In the genomic region with DNA sequence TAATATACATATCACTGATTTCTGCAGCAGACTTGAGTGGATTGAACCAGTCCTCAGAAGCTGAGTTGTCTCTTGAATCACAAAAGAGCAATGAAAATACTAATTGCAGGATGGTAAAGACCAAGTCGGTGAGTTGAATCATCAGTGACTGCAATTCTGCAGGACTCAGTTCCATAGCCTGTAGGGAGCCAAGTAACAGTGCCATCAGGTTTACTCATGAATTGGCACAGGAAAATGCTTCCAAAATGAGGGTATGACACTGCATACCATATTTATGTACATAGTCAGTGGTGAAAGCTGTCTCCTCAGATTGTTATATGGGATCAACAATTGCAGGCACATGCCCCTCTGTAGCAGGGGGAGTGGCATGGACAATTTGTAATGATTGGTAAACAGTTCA, we compare ENCODE assay signal across 23 cellular contexts.
DNase-seq lines count a peak whose midpoint lies in the region; FAIRE-seq and TF ChIP-seq lines count a peak whose summit lies in the region.
"Had no signal": no experiment of that assay in that cellular context is flagged by ENCODE, and none has a peak within 500 bp of the region (broad histone marks: within the 10 kb centered on the region; RNA-seq: fewer than 3 reads in every experiment).

No MANE protein-coding gene starts in this region.

- CTCF ChIA-PET in CD4-positive, alpha-beta memory T cell (lab: Charles Lee; ENCODE audit: partially characterized antibody) = no interaction called here

- TF ChIP-seq POLR2A in erythroblast (IDR thresholded peaks at IDR 0.05; ENCODE audit: low read length) = no peak

- no peaks in the 10 kb centered on the region for H3K27me3 ChIP-seq in keratinocyte (ENCODE audit: control insufficient read depth, extremely low read depth, insufficient read depth, low read length)
- no peaks in the 10 kb centered on the region for H3K27me3 ChIP-seq in CD4-positive, alpha-beta memory T cell (ENCODE audit: insufficient read depth, low read length)
- H3K27me3 ChIP-seq: BE2C, neutrophil had no signal

- POLR2A ChIA-PET in CD4-positive, alpha-beta memory T cell (lab: Charles Lee; ENCODE audit: partially characterized antibody) = no interaction called here

- dilution Hi-C loops in keratinocyte (cut with MboI; ENCODE audit: extremely low pct_ligation_motif_present, low sequenced_read_pairs) = loop anchor here (25.0 kb wide), 1 partner anchor 112 kb away; no protein-coding TSS in a partner anchor

- peak; percentile 98 for FAIRE-seq in keratinocyte (lab: Jason Lieb, UNC)
- FAIRE-seq: endometrium, G401.6, islet of Langerhans had no signal

- H3K4me2 ChIP-seq in keratinocyte (ENCODE audit: control insufficient read depth, extremely low read depth, insufficient read depth, low read depth, low read length) = peak overlapping the region; percentile 11

- H3K27ac ChIP-seq in keratinocyte (ENCODE audit: control insufficient read depth, insufficient read depth, low read length) = no peak overlapping the region
- H3K27ac ChIP-seq in CD4-positive, alpha-beta memory T cell (ENCODE audit: low read depth, low read length) = no peak overlapping the region
- H3K27ac ChIP-seq: neutrophil had no signal

- H3K4me3 ChIP-seq in keratinocyte (ENCODE audit: control insufficient read depth in 2 of 3, extremely low read depth in 1 of 3, insufficient read depth in 2 of 3, low read depth in 1 of 3, low read length in 3 of 3) = no peak overlapping the region
- H3K4me3 ChIP-seq in CD4-positive, alpha-beta memory T cell (ENCODE audit: low read length in 2 of 2) = no peak overlapping the region

- H4K20me1 ChIP-seq in keratinocyte (ENCODE audit: control insufficient read depth, extremely low read depth, insufficient read depth, low read length) = no peaks in the 10 kb centered on the region

- no peaks in the 10 kb centered on the region for H3K79me2 ChIP-seq in keratinocyte (ENCODE audit: control insufficient read depth, insufficient read depth, low read length)

- peaks cover 23% of the 10 kb centered on the region for H3K4me1 ChIP-seq in keratinocyte (ENCODE audit: control insufficient read depth, extremely low read depth, insufficient read depth, low read length)
- H3K4me1 ChIP-seq in CD4-positive, alpha-beta memory T cell (ENCODE audit: insufficient read depth, low read length) = no peaks in the 10 kb centered on the region
- H3K4me1 ChIP-seq: BE2C had no signal

- no peaks in the 10 kb centered on the region for H3K4me1 Mint-ChIP-seq in CD4-positive, alpha-beta memory T cell
- H3K4me1 Mint-ChIP-seq: activated CD4-positive, alpha-beta T cell treated with anti-CD3 and anti-CD28 coated beads, Interleukin-2, amount 10 ng/mL, durations not matched to agents 24 days and 14 days had no signal

- peaks cover 0 to 2% (median 0%) of the 10 kb centered on the region in 8 donors for H3K9me3 Mint-ChIP-seq in CD4-positive, alpha-beta memory T cell
- H3K9me3 Mint-ChIP-seq: activated CD4-positive, alpha-beta T cell treated with anti-CD3 and anti-CD28 coated beads, Interleukin-2, amount 10 ng/mL, durations not matched to agents 24 days and 14 days had no signal

- H3K36me3 ChIP-seq in keratinocyte (ENCODE audit: control insufficient read depth in 2 of 2, extremely low read depth in 1 of 2, insufficient read depth in 2 of 2, low read length in 2 of 2) = no peaks in the 10 kb centered on the region
- no peaks in the 10 kb centered on the region for H3K36me3 ChIP-seq in CD4-positive, alpha-beta memory T cell (ENCODE audit: insufficient read depth, low read length)
- H3K36me3 ChIP-seq: BE2C, neutrophil had no signal

- H3K9ac ChIP-seq in keratinocyte (ENCODE audit: control insufficient read depth, extremely low read depth, insufficient read depth, low read length) = no peak overlapping the region

- intact Hi-C loops in CD4-positive, alpha-beta memory T cell (cut with micrococcal nuclease) = no loop called here

- no peak for TF ChIP-seq CTCF in keratinocyte (optimal IDR thresholded peaks at IDR 0.05 in 1 of 3, IDR thresholded peaks at IDR 0.05 in 1 of 3, conservative IDR thresholded peaks at IDR 0.05 in 1 of 3; ENCODE audit: extremely low read depth in 1 of 3, insufficient read depth in 2 of 3, low read length in 3 of 3)

- H3K27me3 Mint-ChIP-seq in CD4-positive, alpha-beta memory T cell = peaks cover 9 to 12% of the 10 kb centered on the region in 2 donors

- DNase-seq in EL = peak; percentile 41
- DNase-seq in HT1080 (ENCODE audit: low read depth) = peak; percentile 17
- DNase-seq in RPMI7951 (ENCODE audit: low read depth) = peak; percentile 1
- no peak for DNase-seq in keratinocyte (ENCODE audit: low read depth, low spot score)
- no peak for DNase-seq in ecto neural progenitor cell (ENCODE audit: low spot score)
- no peak for DNase-seq in CD4-positive, alpha-beta memory T cell
- DNase-seq in islet precursor cell = no peak
- no peak for DNase-seq in erythroblast (lab: John Stamatoyannopoulos, UW)
- DNase-seq: activated CD4-positive, alpha-beta T cell treated with anti-CD3 and anti-CD28 coated beads, Interleukin-2, amount 10 ng/mL, durations not matched to agents 24 days and 14 days; activated CD8-positive, alpha-beta memory T cell treated with anti-CD3 and anti-CD28 coated beads, Interleukin-2, amount 50 U/mL, for 48 hours; BE2C; cortex of kidney; foreskin melanocyte; hypothalamus; NCI-H1436 treated with DMSO at 0.1 percent for 48 hours; NCI-H446 treated with DMSO at 0.1 percent for 48 hours; SHP77; stimulated activated CD4-positive, alpha-beta T cell treated with anti-CD3 and anti-CD28 coated beads, Interleukin-12 subunit alpha, Interleukin-12 subunit beta, amount 100 ng/mL, for 4 hours; substantia nigra had no signal

- H3K27ac Mint-ChIP-seq in CD4-positive, alpha-beta memory T cell = no peak overlapping the region
- H3K27ac Mint-ChIP-seq: activated CD4-positive, alpha-beta T cell treated with anti-CD3 and anti-CD28 coated beads, Interleukin-2, amount 10 ng/mL, durations not matched to agents 24 days and 14 days had no signal

- no peaks in the 10 kb centered on the region for H3K9me3 ChIP-seq in keratinocyte (ENCODE audit: control insufficient read depth, low read depth, low read length)
- no peaks in the 10 kb centered on the region for H3K9me3 ChIP-seq in CD4-positive, alpha-beta memory T cell (ENCODE audit: control insufficient read depth in 1 of 2, low read length in 2 of 2)
- H3K9me3 ChIP-seq: BE2C, neutrophil had no signal

- H3K36me3 Mint-ChIP-seq in CD4-positive, alpha-beta memory T cell = no peaks in the 10 kb centered on the region

- no peaks in the 10 kb centered on the region for H3K9me1 ChIP-seq in keratinocyte (ENCODE audit: control insufficient read depth, extremely low read depth, insufficient read depth, low read length)

- no peak overlapping the region for H2AFZ ChIP-seq in keratinocyte (ENCODE audit: control insufficient read depth, low read length)

- no peak overlapping the region for H3K4me3 Mint-ChIP-seq in CD4-positive, alpha-beta memory T cell
- H3K4me3 Mint-ChIP-seq: activated CD4-positive, alpha-beta T cell treated with anti-CD3 and anti-CD28 coated beads, Interleukin-2, amount 10 ng/mL, durations not matched to agents 24 days and 14 days had no signal

Comparison
In these comparisons a context has a peak if more than half of its experiments do, and no peak if none do; other contexts are left out.
1. DNase-seq: peak in EL (single experiment), HT1080 (single experiment) and RPMI7951 (single experiment); none in keratinocyte (single experiment), ecto neural progenitor cell (single experiment), CD4-positive, alpha-beta memory T cell (0 of 5), islet precursor cell (single experiment) and erythroblast (0 of 2).